In the genomic region with DNA sequence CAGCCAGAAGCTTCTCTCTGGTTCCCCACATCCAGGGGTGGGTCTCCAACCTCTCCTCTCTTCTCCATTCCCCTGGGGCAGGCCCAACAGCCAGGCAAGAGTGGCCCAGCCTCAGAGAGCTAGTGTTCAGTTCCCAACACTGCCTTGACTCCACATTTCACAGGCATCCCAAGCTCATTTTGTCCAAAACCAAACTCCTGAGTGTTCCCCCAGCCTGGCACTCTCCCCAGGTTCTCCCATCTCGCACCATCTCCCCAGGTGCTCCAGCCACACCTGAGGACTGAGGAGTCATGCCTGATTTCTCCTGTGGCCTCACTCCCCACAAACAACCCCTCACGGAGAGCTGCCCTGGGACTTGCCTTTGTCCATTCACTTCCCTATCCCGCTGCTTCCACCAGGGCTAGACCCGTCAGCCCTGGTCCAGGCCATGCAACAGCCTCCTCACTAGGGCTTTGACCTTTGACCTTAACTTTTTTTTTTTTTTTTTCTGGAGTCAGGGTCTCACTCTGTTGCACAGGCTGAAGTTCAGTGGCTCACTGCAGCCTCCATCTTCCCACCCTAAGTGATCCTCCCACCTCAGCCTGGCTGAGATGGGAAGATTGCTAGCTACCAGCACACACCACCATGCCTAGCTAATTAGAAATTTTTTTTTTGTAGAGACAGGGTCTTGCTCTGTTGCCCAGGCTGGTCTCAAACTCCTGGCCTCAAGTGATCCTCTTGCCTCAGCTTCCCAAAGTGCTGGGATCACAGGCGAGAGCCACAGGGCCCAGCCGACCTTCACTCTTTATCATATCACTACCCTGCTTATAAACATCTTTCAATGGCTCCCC, we compare ENCODE assay signal across 10 cellular contexts. TPM values are rescaled to one million over a fixed set of nuclear protein-coding genes. Genes with fewer than 3 reads are reported as not detected.
DNase-seq lines count a peak whose midpoint lies in the region; ATAC-seq, FAIRE-seq and TF ChIP-seq lines count a peak whose summit lies in the region.
"Had no signal": no experiment of that assay in that cellular context is flagged by ENCODE, and none has a peak within 500 bp of the region (broad histone marks: within the 10 kb centered on the region; RNA-seq: fewer than 3 reads in every experiment).

No MANE protein-coding gene starts in this region.

- peaks cover 74% of the 10 kb centered on the region for H3K4me1 Mint-ChIP-seq in T-helper 1 cell treated with Interleukin-12 subunit alpha and Interleukin-12 subunit beta and Interleukin-4 antibody, amounts not matched to agents 30 μg/mL and 1 μg/mL, for 36 hours (ENCODE audit: low read depth)

- CTCF ChIA-PET in GM12878 (lab: Yijun Ruan, JAX) = interaction anchor here (0.9 to 25.9 kb wide), 10 partner anchors 2 to 393 kb away, joined by 3 to 1288 read pairs (median 5); a partner anchor contains a TSS

- H3K4me3 ChIP-seq in HUES6 (ENCODE audit: low read depth, low read length) (no peak overlapping the region), GM12878 (peak overlapping the region; percentile 14; the same call in 1 of the 2 replicates)

- peak overlapping the region; percentile 100 for H3K4me3 Mint-ChIP-seq in T-helper 1 cell treated with Interleukin-12 subunit alpha and Interleukin-12 subunit beta and Interleukin-4 antibody, amounts not matched to agents 30 μg/mL and 1 μg/mL, for 36 hours

- in situ Hi-C loops in GM12878 (cut with MboI) = no loop called here

- no peaks in the 10 kb centered on the region for H3K36me3 ChIP-seq in HUES6 (ENCODE audit: control insufficient read depth, insufficient read depth, low read length)
- no peaks in the 10 kb centered on the region for H3K36me3 ChIP-seq in GM12878 (ENCODE audit: control insufficient read depth in 2 of 2, insufficient read depth in 2 of 2, low read length in 1 of 2)

- no peak for DNase-seq in T-helper 1 cell
- DNase-seq in GM12878 (ENCODE audit: low read depth, low spot score) = no peak
- no peak for DNase-seq in sciatic nerve (ENCODE audit: low spot score)
- no peak for DNase-seq in NCI-H82 treated with DMSO at 0.1 percent for 48 hours (lab: John Stamatoyannopoulos, UW; ENCODE audit: unreplicated experiment)

- TF ChIP-seq RAD21 in GM12878 (IDR thresholded peaks at IDR 0.05; ENCODE audit: insufficient read depth, low read depth, low read length) = no peak

- peaks cover 22% of the 10 kb centered on the region for H3K36me3 Mint-ChIP-seq in T-helper 1 cell treated with Interleukin-12 subunit alpha and Interleukin-12 subunit beta and Interleukin-4 antibody, amounts not matched to agents 30 μg/mL and 1 μg/mL, for 36 hours (ENCODE audit: low read depth)

- TF ChIP-seq EP300 in GM12878 (IDR thresholded peaks at IDR 0.05; ENCODE audit: borderline replicate concordance in 1 of 2, control insufficient read depth in 1 of 2, low read depth in 2 of 2, low read length in 2 of 2) = no peak

- TF ChIP-seq POLR2A in GM12878 (IDR thresholded peaks at IDR 0.05; ENCODE audit: low read depth, low read length) = no peak

- 23% methylated on average over 6 of the region's 6 CpGs for WGBS in GM12878 (ENCODE audit: insufficient coverage, insufficient replicate concordance, low lambda C conversion rate, missing lambda C conversion rate)

- RAD21 ChIA-PET in GM12878 (lab: Charles Lee; ENCODE audit: unreplicated experiment) = interaction anchor here (0.6 to 25.2 kb wide), 13 partner anchors 9 to 393 kb away, joined by 3 to 1186 read pairs (median 4); a partner anchor contains a TSS

- no peaks in the 10 kb centered on the region for H3K27me3 Mint-ChIP-seq in T-helper 1 cell treated with Interleukin-12 subunit alpha and Interleukin-12 subunit beta and Interleukin-4 antibody, amounts not matched to agents 30 μg/mL and 1 μg/mL, for 36 hours (ENCODE audit: low read depth)

- peak overlapping the region; percentile 98 for H3K27ac Mint-ChIP-seq in T-helper 1 cell treated with Interleukin-12 subunit alpha and Interleukin-12 subunit beta and Interleukin-4 antibody, amounts not matched to agents 30 μg/mL and 1 μg/mL, for 36 hours

- H3K9me3 Mint-ChIP-seq in T-helper 1 cell treated with Interleukin-12 subunit alpha and Interleukin-12 subunit beta and Interleukin-4 antibody, amounts not matched to agents 30 μg/mL and 1 μg/mL, for 36 hours = no peaks in the 10 kb centered on the region

- H3K27me3 ChIP-seq in HUES6 (ENCODE audit: control insufficient read depth, insufficient read depth, low read length) (peaks cover 15% of the 10 kb centered on the region), GM12878 (replicated peaks in 1 of 2; ENCODE audit: control insufficient read depth in 2 of 2, insufficient read depth in 2 of 2, low read length in 1 of 2) (no peaks in the 10 kb centered on the region)

- intact Hi-C loops in GM12878 (cut with micrococcal nuclease; ENCODE audit: unreplicated experiment) = loop anchor here (1.0 kb wide), 1 partner anchor 9 kb away; no protein-coding TSS in a partner anchor
- intact Hi-C loops in sciatic nerve (cut with DNase I) = loop anchor here (10.0 kb wide), 2 partner anchors 67 to 127 kb away; a partner anchor contains a TSS

- no peak for FAIRE-seq in GM12878 (lab: Jason Lieb, UNC)
- FAIRE-seq: A204.1 had no signal

- H3K4me1 ChIP-seq in HUES6 (ENCODE audit: control insufficient read depth, insufficient read depth, low read length) = peaks cover 60% of the 10 kb centered on the region
- peaks cover 83% of the 10 kb centered on the region for H3K4me1 ChIP-seq in GM12878 (ENCODE audit: control insufficient read depth, insufficient read depth, low read length)

- BruUV-seq in GM12878 (replicated peaks; lab: Mats Ljungman, UMichigan) = TSS peak; percentile 57

- no peaks in the 10 kb centered on the region for H4K20me1 ChIP-seq in GM12878 (ENCODE audit: control insufficient read depth, insufficient read depth)

- peak overlapping the region; percentile 43 for H3K4me2 ChIP-seq in GM12878 (ENCODE audit: control insufficient read depth, insufficient read depth)

- H3K9ac ChIP-seq in HUES6 (ENCODE audit: low read length) (peak overlapping the region; percentile 55), GM12878 (ENCODE audit: control insufficient read depth, insufficient read depth, low read length) (peak overlapping the region; percentile 72)

- peaks cover 31% of the 10 kb centered on the region for H3K79me2 ChIP-seq in GM12878 (ENCODE audit: control insufficient read depth, insufficient read depth, low read length)

- no peak for TF ChIP-seq CTCF in GM12878 (IDR thresholded peaks at IDR 0.05 in 2 of 3, conservative IDR thresholded peaks at IDR 0.05 in 1 of 3; ENCODE audit: control insufficient read depth in 2 of 3, extremely low read depth in 1 of 3, insufficient read depth in 1 of 3, low read depth in 3 of 3, low read length in 3 of 3)

- no peak overlapping the region for H2AFZ ChIP-seq in GM12878 (ENCODE audit: control insufficient read depth, low read depth, low read length)

- H3K9me3 ChIP-seq in HUES6 (ENCODE audit: control insufficient read depth, insufficient read depth, low read depth, low read length) (no peaks in the 10 kb centered on the region), GM12878 (replicated peaks; ENCODE audit: control insufficient read depth, insufficient read depth, low read length) (no peaks in the 10 kb centered on the region)

- POLR2A ChIA-PET in GM12878 (lab: Charles Lee) = interaction anchor here (0.5 to 17.5 kb wide), 16 partner anchors 11 to 870 kb away, joined by 3 to 602 read pairs (median 4); a partner anchor contains a TSS

- H3K27ac ChIP-seq in HUES6 (ENCODE audit: low read depth, low read length) = no peak overlapping the region
- H3K27ac ChIP-seq in GM12878 (ENCODE audit: control insufficient read depth, insufficient read depth) = peak overlapping the region; percentile 96

- SMC1A ChIA-PET in GM12878 (lab: Charles Lee; ENCODE audit: uncharacterized antibody, unreplicated experiment) = interaction anchor here (1.0 to 17.6 kb wide), 10 partner anchors 6 to 396 kb away, joined by 3 to 811 read pairs (median 4); a partner anchor contains a TSS

- peak; percentile 15 for ATAC-seq in GM12878
- ATAC-seq in sciatic nerve = peak; percentile 20
- no peak for ATAC-seq in HG03342 (IDR thresholded peaks at IDR 0.05; ENCODE audit: unreplicated experiment)
- ATAC-seq in HG02840 (IDR thresholded peaks at IDR 0.05; ENCODE audit: low FRiP score, unreplicated experiment) = no peak

RNA-seq across cellular contexts. Expression of a gene that starts 3.9 kb away (rescaled TPM):
- 239 and 258 TPM in 2 replicates for total RNA-seq in GM12878 (2013; cell fraction: nucleolus; rRNA removed)
- total RNA-seq in GM12878 (2014; rRNA removed) (70.9 and 77.3 TPM in 2 replicates), GM12878 (2014; rRNA removed; fragmentation: Illumina TruSeq; extraction: Trizol) (68.1 and 70.9 TPM in 2 replicates), GM12878 (2021) (313 and 327 TPM in 2 replicates), sciatic nerve (43.7 TPM)
- 88.8 TPM for polyA plus RNA-seq in GM12878 (2011; ENCODE audit: low read depth)
- polyA plus RNA-seq in GM12878 (2011; rRNA removed) (54.2 and 107 TPM in 2 replicates), GM12878 (2014; fragmentation: Illumina TruSeq; extraction: Trizol) (39.6 and 132 TPM in 2 replicates), GM12878 (2014; fragmentation: Nextera tagmentation; extraction: Ambion mirVana) (10 to 100 TPM in 1 of 2 experiments, 1 to 10 TPM in 1; 3.4 to 11.5 TPM), GM12878 (2014; rRNA removed) (134 and 172 TPM in 2 replicates), GM12878 (2016; fragmentation: Nextera tagmentation; extraction: Ambion mirVana) (10 to 100 TPM; 53.4 to 74.3 TPM)
- 137 and 141 TPM in 2 replicates for polyA plus RNA-seq in GM12878 (2011; cell fraction: cytosol; rRNA removed)
- 436 and 515 TPM in 2 replicates for polyA plus RNA-seq in GM12878 (2011; cell fraction: nucleus; rRNA removed)
- polyA plus RNA-seq in GM12878 (2012) = 170 and 175 TPM in 2 replicates
- polyA minus RNA-seq in GM12878 (2011; rRNA and poly(A)+ RNA removed) = 134 and 177 TPM in 2 replicates
- polyA minus RNA-seq in GM12878 (2011; cell fraction: cytosol; rRNA and poly(A)+ RNA removed) = 98.8 and 103 TPM in 2 replicates
- polyA minus RNA-seq in GM12878 (2011; cell fraction: nucleus; rRNA and poly(A)+ RNA removed) = 80.9 and 166 TPM in 2 replicates

RNA-seq across cellular contexts. Expression of a gene that starts 29.3 kb away (rescaled TPM):
- not detected in 2 replicates for total RNA-seq in GM12878 (2013; cell fraction: nucleolus; rRNA removed)
- total RNA-seq in GM12878 (2014; rRNA removed) = not detected in 2 replicates
- not detected in 2 replicates for total RNA-seq in GM12878 (2014; rRNA removed; fragmentation: Illumina TruSeq; extraction: Trizol)
- not detected in 2 replicates for total RNA-seq in GM12878 (2021)
- polyA plus RNA-seq in GM12878 (2011; ENCODE audit: low read depth) = not detected
- 0.03 TPM in 1 of 2 replicates, not detected in the other for polyA plus RNA-seq in GM12878 (2011; rRNA removed)
- not detected in 2 replicates for polyA plus RNA-seq in GM12878 (2011; cell fraction: cytosol; rRNA removed)
- polyA plus RNA-seq in GM12878 (2011; cell fraction: nucleus; rRNA removed) = not detected in 2 replicates
- not detected in 2 replicates for polyA plus RNA-seq in GM12878 (2012)
- polyA plus RNA-seq in GM12878 (2014; fragmentation: Illumina TruSeq; extraction: Trizol) = not detected in 2 replicates
- not detected for polyA plus RNA-seq in GM12878 (2014; fragmentation: Nextera tagmentation; extraction: Ambion mirVana)
- polyA plus RNA-seq in GM12878 (2014; rRNA removed) = not detected in 2 replicates
- polyA plus RNA-seq in GM12878 (2016; fragmentation: Nextera tagmentation; extraction: Ambion mirVana) = under 1 TPM; 0.05 to 0.09 TPM
- not detected in 2 replicates for polyA minus RNA-seq in GM12878 (2011; rRNA and poly(A)+ RNA removed)
- polyA minus RNA-seq in GM12878 (2011; cell fraction: cytosol; rRNA and poly(A)+ RNA removed) = not detected in 2 replicates
- polyA minus RNA-seq in GM12878 (2011; cell fraction: nucleus; rRNA and poly(A)+ RNA removed) = not detected in 2 replicates
- total RNA-seq in sciatic nerve = not detected

RNA-seq across cellular contexts. Expression of a gene that starts 34.7 kb away (rescaled TPM):
- total RNA-seq in GM12878 (2013; cell fraction: nucleolus; rRNA removed) = 0.47 and 0.61 TPM in 2 replicates
- total RNA-seq in GM12878 (2014; rRNA removed) (not detected in 2 replicates), GM12878 (2014; rRNA removed; fragmentation: Illumina TruSeq; extraction: Trizol) (not detected in 2 replicates), GM12878 (2021) (not detected in 2 replicates), sciatic nerve (not detected)
- not detected for polyA plus RNA-seq in GM12878 (2011; ENCODE audit: low read depth)
- polyA plus RNA-seq in GM12878 (2011; rRNA removed) (not detected in 2 replicates), GM12878 (2014; fragmentation: Illumina TruSeq; extraction: Trizol) (not detected in 2 replicates), GM12878 (2014; fragmentation: Nextera tagmentation; extraction: Ambion mirVana) (not detected), GM12878 (2014; rRNA removed) (not detected in 2 replicates), GM12878 (2016; fragmentation: Nextera tagmentation; extraction: Ambion mirVana) (not detected)
- polyA plus RNA-seq in GM12878 (2011; cell fraction: cytosol; rRNA removed) = not detected in 2 replicates
- 0.16 and 0.76 TPM in 2 replicates for polyA plus RNA-seq in GM12878 (2011; cell fraction: nucleus; rRNA removed)
- polyA plus RNA-seq in GM12878 (2012) = 0.20 and 0.32 TPM in 2 replicates
- polyA minus RNA-seq in GM12878 (2011; rRNA and poly(A)+ RNA removed) = 0.29 TPM in 1 of 2 replicates, not detected in the other
- polyA minus RNA-seq in GM12878 (2011; cell fraction: cytosol; rRNA and poly(A)+ RNA removed) = not detected in 2 replicates
- not detected in 2 replicates for polyA minus RNA-seq in GM12878 (2011; cell fraction: nucleus; rRNA and poly(A)+ RNA removed)
- total RNA-seq: omental fat pad had no signal

RNA-seq across cellular contexts. Expression of a gene that starts 48.4 kb away (rescaled TPM):
- not detected in 2 replicates for total RNA-seq in GM12878 (2013; cell fraction: nucleolus; rRNA removed)
- total RNA-seq in GM12878 (2014; rRNA removed) = 0.11 TPM in 1 of 2 replicates, not detected in the other
- not detected in 2 replicates for total RNA-seq in GM12878 (2014; rRNA removed; fragmentation: Illumina TruSeq; extraction: Trizol)
- not detected in 2 replicates for total RNA-seq in GM12878 (2021)
- not detected for polyA plus RNA-seq in GM12878 (2011; ENCODE audit: low read depth)
- not detected in 2 replicates for polyA plus RNA-seq in GM12878 (2011; rRNA removed)
- polyA plus RNA-seq in GM12878 (2011; cell fraction: cytosol; rRNA removed) = not detected in 2 replicates
- polyA plus RNA-seq in GM12878 (2011; cell fraction: nucleus; rRNA removed) = 0.16 and 0.24 TPM in 2 replicates
- not detected in 2 replicates for polyA plus RNA-seq in GM12878 (2012)
- polyA plus RNA-seq in GM12878 (2014; fragmentation: Illumina TruSeq; extraction: Trizol) = not detected in 2 replicates
- under 1 TPM in 1 of 2 experiments, not detected in 1; 0.02 TPM for polyA plus RNA-seq in GM12878 (2014; fragmentation: Nextera tagmentation; extraction: Ambion mirVana)
- 0.04 TPM in 1 of 2 replicates, not detected in the other for polyA plus RNA-seq in GM12878 (2014; rRNA removed)
- polyA plus RNA-seq in GM12878 (2016; fragmentation: Nextera tagmentation; extraction: Ambion mirVana) = not detected
- not detected in 2 replicates for polyA minus RNA-seq in GM12878 (2011; rRNA and poly(A)+ RNA removed)
- polyA minus RNA-seq in GM12878 (2011; cell fraction: cytosol; rRNA and poly(A)+ RNA removed) = not detected in 2 replicates
- polyA minus RNA-seq in GM12878 (2011; cell fraction: nucleus; rRNA and poly(A)+ RNA removed) = not detected in 2 replicates
- total RNA-seq in sciatic nerve = not detected
- total RNA-seq: omental fat pad had no signal

RNA-seq across cellular contexts. Expression of a gene that starts 52.7 kb away (rescaled TPM):
- 0.37 and 0.65 TPM in 2 replicates for total RNA-seq in GM12878 (2013; cell fraction: nucleolus; rRNA removed)
- total RNA-seq in GM12878 (2014; rRNA removed) (0.28 TPM in 1 of 2 replicates, not detected in the other), GM12878 (2014; rRNA removed; fragmentation: Illumina TruSeq; extraction: Trizol) (0.09 TPM in 1 of 2 replicates, not detected in the other), GM12878 (2021) (not detected in 2 replicates), sciatic nerve (0.18 TPM)
- 0.31 TPM for polyA plus RNA-seq in GM12878 (2011; ENCODE audit: low read depth)
- polyA plus RNA-seq in GM12878 (2011; rRNA removed) (0.05 and 0.29 TPM in 2 replicates), GM12878 (2014; fragmentation: Illumina TruSeq; extraction: Trizol) (0.04 TPM in 1 of 2 replicates, not detected in the other), GM12878 (2014; fragmentation: Nextera tagmentation; extraction: Ambion mirVana) (not detected), GM12878 (2014; rRNA removed) (0.04 and 0.22 TPM in 2 replicates), GM12878 (2016; fragmentation: Nextera tagmentation; extraction: Ambion mirVana) (under 1 TPM in 1 of 2 experiments, not detected in 1; 0.71 TPM)
- 0.12 and 0.25 TPM in 2 replicates for polyA plus RNA-seq in GM12878 (2011; cell fraction: cytosol; rRNA removed)
- 0.19 and 0.30 TPM in 2 replicates for polyA plus RNA-seq in GM12878 (2011; cell fraction: nucleus; rRNA removed)
- polyA plus RNA-seq in GM12878 (2012) = 0.41 and 0.60 TPM in 2 replicates
- 0.41 TPM in 1 of 2 replicates, not detected in the other for polyA minus RNA-seq in GM12878 (2011; rRNA and poly(A)+ RNA removed)
- not detected in 2 replicates for polyA minus RNA-seq in GM12878 (2011; cell fraction: cytosol; rRNA and poly(A)+ RNA removed)
- 0.36 TPM in 1 of 2 replicates, not detected in the other for polyA minus RNA-seq in GM12878 (2011; cell fraction: nucleus; rRNA and poly(A)+ RNA removed)

Comparison
In these comparisons a context has a peak if more than half of its experiments do, and no peak if none do; other contexts are left out.
1. ATAC-seq: peak in GM12878 (single experiment) and sciatic nerve (single experiment); none in HG03342 (single experiment) and HG02840 (single experiment).